Comparison of ENCODE assay signal across 8 cellular contexts in genomic region chr1:16217061-16217785, GRCh38.
DNase-seq lines count a peak whose midpoint lies in the region; ATAC-seq lines count a peak whose summit lies in the region.

No MANE protein-coding gene starts in this region.

- no peaks in the 10 kb centered on the region for H4K20me1 ChIP-seq in BLaER1

- no peak overlapping the region for H3K27ac ChIP-seq in BLaER1

- H3K36me3 ChIP-seq in BLaER1, result no peaks in the 10 kb centered on the region

- no peaks in the 10 kb centered on the region for H3K9me3 ChIP-seq in BLaER1

- peak overlapping the region; percentile 62 for H3K4me3 ChIP-seq in BLaER1

- 0 out of 2 replicates have a peak overlapping the region, but pooled peaks have one; percentile 38 for H3K9ac ChIP-seq in BLaER1

- H3K27me3 ChIP-seq in BLaER1, result 0 out of 2 replicates have a peak, but pooled peaks cover 5% of the 10 kb centered on the region

- H3K4me1 ChIP-seq in BLaER1, result peaks cover 32% of the 10 kb centered on the region

- H3K4me2 ChIP-seq in BLaER1, result peak overlapping the region; percentile 86

- DNase-seq in NCI-H82 treated with DMSO at 0.1 percent for 48 hours (lab: John Stamatoyannopoulos, UW; ENCODE audit: unreplicated experiment), result peak; percentile 90
- peak; percentile 89 to 90 for DNase-seq in activated CD8-positive, alpha-beta memory T cell treated with anti-CD3 and anti-CD28 coated beads for 1 hour (ENCODE audit: extremely low read depth in 1 of 2, low read depth in 1 of 2)
- peak; percentile 90 for DNase-seq in effector CD8-positive, alpha-beta T cell (lab: John Stamatoyannopoulos, UW)
- DNase-seq in medulla oblongata (ENCODE audit: extremely low spot score), result peak; percentile 95
- peak; percentile 85 to 95 (median 91) for DNase-seq in stimulated activated CD4-positive, alpha-beta T cell treated with anti-CD3 and anti-CD28 coated beads, TNF-alpha, amount 100 ng/mL, for 24 hours (ENCODE audit: low read depth in 3 of 3)

- peak; percentile 93 for ATAC-seq in GM19351 (IDR thresholded peaks at IDR 0.05; ENCODE audit: unreplicated experiment)
- ATAC-seq in HG03520 (IDR thresholded peaks at IDR 0.05; ENCODE audit: unreplicated experiment), result peak; percentile 67
